In the genomic region with DNA sequence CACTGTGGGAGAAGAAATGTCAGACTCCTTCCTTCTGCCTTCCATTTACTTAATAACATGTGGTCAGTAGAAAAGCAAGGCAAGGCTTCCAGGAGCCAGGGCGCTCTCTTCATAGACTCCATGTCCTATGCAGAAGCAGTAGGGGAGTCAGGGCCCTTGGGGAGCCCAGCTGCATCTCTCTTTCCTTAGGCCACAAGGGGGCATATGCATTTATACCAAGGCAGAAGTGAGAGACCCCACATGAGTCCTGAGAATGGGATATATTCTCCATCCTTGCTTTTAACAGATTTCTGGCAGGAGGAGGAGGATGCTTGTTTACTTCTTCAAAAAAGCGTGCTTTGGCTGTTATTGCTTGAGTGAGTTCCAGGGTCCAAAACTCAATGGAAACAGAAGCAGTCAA, we compare ENCODE assay signal across 9 cellular contexts.
DNase-seq lines count a peak whose midpoint lies in the region; ATAC-seq and TF ChIP-seq lines count a peak whose summit lies in the region.
"Had no signal": no experiment of that assay in that cellular context is flagged by ENCODE, and none has a peak within 500 bp of the region (broad histone marks: within the 10 kb centered on the region; RNA-seq: fewer than 3 reads in every experiment).

No MANE protein-coding gene starts in this region.

- TF ChIP-seq POLR2A in GM18505 (IDR thresholded peaks at IDR 0.05; ENCODE audit: borderline replicate concordance, extremely low read depth, insufficient read depth, insufficient read length): no peak

- H3K27me3 ChIP-seq in dorsolateral prefrontal cortex: no peaks in the 10 kb centered on the region

- H3K27ac ChIP-seq in dorsolateral prefrontal cortex: peak overlapping the region in 1 of 59 donors; percentile 9

- ATAC-seq in GM21723 (IDR thresholded peaks at IDR 0.05; ENCODE audit: unreplicated experiment) (peak; percentile 80), GM18505 (IDR thresholded peaks at IDR 0.05; ENCODE audit: unreplicated experiment) (no peak)

- TF ChIP-seq CTCF in dorsolateral prefrontal cortex (IDR thresholded peaks at IDR 0.05 in 54 of 56, conservative IDR thresholded peaks at IDR 0.05 in 2 of 56; ENCODE audit: low read depth in 1 of 56, partially characterized antibody in 56 of 56): peak in 52 of 56 donors; percentile 25 to 71 (median 52)

- H3K4me3 ChIP-seq in dorsolateral prefrontal cortex: no peak overlapping the region

- intact Hi-C loops in dorsolateral prefrontal cortex (cut with DNase I): loop anchor here in 1 of 2 donors (5.0 kb wide), 1 partner anchor 56 kb away; no protein-coding TSS in a partner anchor

- peak; percentile 63 for DNase-seq in ELR (ENCODE audit: low read depth)
- peak; percentile 56 for DNase-seq in RPMI7951 (ENCODE audit: low read depth)
- DNase-seq in dorsolateral prefrontal cortex: peak in 1 of 10 donors; percentile 40
- peak; percentile 24 for DNase-seq in myocyte (ENCODE audit: low read depth)
- no peak for DNase-seq in NCI-H2107 treated with DMSO at 0.1 percent for 48 hours (lab: John Stamatoyannopoulos, UW; ENCODE audit: unreplicated experiment)
- no peak for DNase-seq in DMS153 (lab: John Stamatoyannopoulos, UW)
- DNase-seq: left cardiac atrium had no signal

Comparison
In these comparisons a context has a peak if more than half of its experiments do, and no peak if none do; other contexts are left out.
1. DNase-seq: peak in ELR (single experiment), RPMI7951 (single experiment) and myocyte (single experiment); none in NCI-H2107 treated with DMSO at 0.1 percent for 48 hours (single experiment) and DMS153 (single experiment).